ENCODE assay signal across 8 cellular contexts in the genomic region with DNA sequence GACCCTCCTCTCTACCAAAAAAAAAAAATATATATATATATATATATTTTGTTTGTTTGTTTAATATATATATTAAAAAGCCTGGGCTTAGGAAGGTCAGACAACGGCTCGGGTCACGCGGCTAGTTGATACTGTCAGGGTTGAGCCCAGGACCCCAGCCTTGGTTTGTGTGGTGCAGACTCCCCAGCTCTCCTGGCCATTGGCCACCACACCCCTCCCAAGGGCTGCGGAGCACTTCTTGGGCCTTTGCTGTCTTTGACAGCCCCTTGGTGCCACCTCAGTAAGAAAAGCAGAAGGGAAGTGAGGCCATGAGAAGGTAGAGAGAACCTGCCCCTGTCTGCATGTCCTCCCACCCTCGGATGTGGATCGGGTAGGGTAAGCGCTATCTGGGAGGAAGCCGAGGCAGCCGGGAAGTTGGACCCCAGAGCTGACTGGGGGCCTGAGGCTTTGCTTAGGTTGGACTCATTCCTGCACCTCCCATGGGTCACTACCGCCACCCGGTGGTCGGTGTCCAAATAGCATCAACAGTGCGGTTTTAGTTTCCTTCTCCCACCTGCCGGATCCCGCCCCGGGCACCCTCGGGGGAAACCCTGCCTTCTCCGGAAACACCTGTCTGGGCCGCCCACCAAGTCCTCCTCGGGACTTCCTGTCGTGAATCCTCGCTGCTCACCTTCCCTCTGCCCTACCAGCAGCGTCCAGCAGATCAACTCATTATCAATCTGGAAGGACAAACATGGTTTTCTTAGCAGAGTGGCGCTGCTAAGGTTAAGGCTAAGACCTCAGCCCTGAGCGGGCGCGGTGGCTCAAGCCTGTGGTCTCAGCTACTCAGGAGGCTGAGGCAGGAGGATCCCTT. TPM values are rescaled to one million over a fixed set of nuclear protein-coding genes. Genes with fewer than 3 reads are reported as not detected.
DNase-seq lines count a peak whose midpoint lies in the region; ATAC-seq and TF ChIP-seq lines count a peak whose summit lies in the region.

No MANE protein-coding gene starts in this region.

- TF ChIP-seq POLR2A in GM18526 (IDR thresholded peaks at IDR 0.05; ENCODE audit: extremely low read depth, insufficient read length): peak; percentile 41
- TF ChIP-seq POLR2A in spleen (IDR thresholded peaks at IDR 0.05): no peak

- intact Hi-C loops in spleen (cut with DNase I; ENCODE audit: low total_unique reads): no loop called here

- H3K4me1 ChIP-seq in spleen: peaks cover 9 to 31% (median 14%) of the 10 kb centered on the region in 6 donors

- peak overlapping the region; percentile 77 to 92 (median 90) for H3K4me3 Mint-ChIP-seq in immature natural killer cell

- in situ Hi-C loops in ACHN (cut with HindIII; ENCODE audit: low pct_ligation_motif_present, low pct_unique_long_range_greater_than_20kb, low sequenced_read_pairs): loop anchor here (25.0 kb wide), 1 partner anchor 299 kb away; no protein-coding TSS in a partner anchor

- DNase-seq in ACHN: peak; percentile 75
- peak; percentile 96 for DNase-seq in NCI-H2081 (lab: John Stamatoyannopoulos, UW)
- peak; percentile 85 for DNase-seq in UCSD-AML1 (lab: John Stamatoyannopoulos, UW; ENCODE audit: unreplicated experiment)
- DNase-seq in brain pericyte (ENCODE audit: low read depth, low spot score): peak; percentile 8
- peak; percentile 73 to 76 (median 74) for DNase-seq in immature natural killer cell
- peak; percentile 95 for DNase-seq in spleen

- peak; percentile 87 for ATAC-seq in HG03045 (IDR thresholded peaks at IDR 0.05; ENCODE audit: unreplicated experiment)

- H3K9me3 ChIP-seq in spleen: no peaks in the 10 kb centered on the region

- WGBS in spleen, 5 donors: 15 to 18% (median 17%) methylated on average over 28 of the region's 28 CpGs

- H3K36me3 Mint-ChIP-seq in immature natural killer cell: no peaks in the 10 kb centered on the region

- TF ChIP-seq CTCF in spleen (IDR thresholded peaks at IDR 0.05 in 8 of 11, conservative IDR thresholded peaks at IDR 0.05 in 3 of 11): peak; percentile 72 to 95 (median 89)

- peaks cover 0 to 2% (median 0%) of the 10 kb centered on the region in 3 donors for H3K27me3 Mint-ChIP-seq in immature natural killer cell (ENCODE audit: low read depth in 3 of 3)

- H3K27ac Mint-ChIP-seq in immature natural killer cell: peak overlapping the region in 2 of 6 donors; percentile 7 to 88

- H3K27ac ChIP-seq in spleen: peak overlapping the region in 3 of 8 donors; percentile 36 to 41 (median 37)

- no peaks in the 10 kb centered on the region for H3K36me3 ChIP-seq in spleen

- H3K9me3 Mint-ChIP-seq in immature natural killer cell: peaks cover 0 to 2% (median 0%) of the 10 kb centered on the region in 6 donors

- H3K4me1 Mint-ChIP-seq in immature natural killer cell: peaks cover 5 to 8% of the 10 kb centered on the region in 2 donors

- no peaks in the 10 kb centered on the region for H3K27me3 ChIP-seq in spleen (replicated peaks in 1 of 7)

- H3K4me3 ChIP-seq in spleen: peak overlapping the region in 7 of 8 donors; percentile 23 to 63 (median 34)

RNA-seq across cellular contexts. Expression of a gene that starts 29.8 kb away (rescaled TPM):
- polyA plus RNA-seq in immature natural killer cell (10 to 100 TPM; 24.4 to 35.3 (median 33.6) TPM), spleen (10 to 100 TPM; 27.7 to 42.9 (median 42.6) TPM)
- 10 to 100 TPM; 27.9 to 42.6 (median 33.7) TPM for total RNA-seq in spleen

RNA-seq across cellular contexts. Expression of a gene that starts 49.4 kb away (rescaled TPM):
- polyA plus RNA-seq in immature natural killer cell: not detected
- under 1 TPM in 1 of 7 donors, not detected in 6; 0.06 TPM for total RNA-seq in spleen
- under 1 TPM in 2 of 3 donors, not detected in 1; under 0.01 TPM for polyA plus RNA-seq in spleen

Comparison
In these comparisons a context has a peak if more than half of its experiments do, and no peak if none do; other contexts are left out.
1. DNase-seq: peak in every context shown above with its lines; median percentile 96 in NCI-H2081; 95 in spleen; 85 in UCSD-AML1; 75 in ACHN; 74 in immature natural killer cell; 8 in brain pericyte.